Comparison of ENCODE assay signal across 20 cellular contexts in the genomic region with DNA sequence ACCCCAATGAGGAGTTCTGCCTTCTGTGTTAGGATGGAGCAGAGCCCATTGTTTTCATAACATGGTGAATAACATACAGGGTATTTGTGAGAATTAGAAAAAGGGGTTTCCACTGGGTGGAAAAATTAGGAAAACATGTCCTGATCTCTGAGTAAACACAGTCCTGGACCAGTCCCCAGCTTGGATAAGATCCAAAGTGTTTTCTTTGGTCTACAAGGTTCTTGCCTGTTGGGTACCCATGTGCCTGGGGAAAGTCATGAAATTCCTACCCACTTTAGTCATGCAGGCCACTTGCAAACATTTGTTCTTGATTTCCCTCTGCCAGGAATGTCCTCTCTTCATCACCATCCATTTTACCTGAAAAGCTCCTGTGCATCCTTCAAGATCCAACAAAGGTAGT.
"Had no signal": no experiment of that assay in that cellular context is flagged by ENCODE, and none has a peak within 500 bp of the region (broad histone marks: within the 10 kb centered on the region; RNA-seq: fewer than 3 reads in every experiment).

No MANE protein-coding gene starts in this region.

- H3K4me1 ChIP-seq: body of pancreas, left lung, sigmoid colon had no signal

- H3K4me1 Mint-ChIP-seq: activated naive CD8-positive, alpha-beta T cell treated with anti-CD3 and anti-CD28 coated beads, Interleukin-2, amount 10 ng/mL, durations not matched to agents 7 days and 5 days; mesothelial cell of epicardium; naive thymus-derived CD8-positive, alpha-beta T cell; stimulated activated naive B cell treated with anti-CD40 and anti-IgM and Interleukin-4, amounts not matched to agents 10 μg/mL and 1 μg/mL and 100 μg/mL, for 72 hours had no signal

- H3K4me3 Mint-ChIP-seq: activated CD4-positive, alpha-beta memory T cell treated with anti-CD3 and anti-CD28 coated beads for 36 hours; activated naive CD8-positive, alpha-beta T cell treated with anti-CD3 and anti-CD28 coated beads, Interleukin-2, amount 10 ng/mL, durations not matched to agents 7 days and 5 days; mesothelial cell of epicardium; naive thymus-derived CD8-positive, alpha-beta T cell; stimulated activated naive B cell treated with anti-CD40 and anti-IgM and Interleukin-4, amounts not matched to agents 10 μg/mL and 1 μg/mL and 100 μg/mL, for 72 hours; T-helper 1 cell treated with Interleukin-12 subunit alpha and Interleukin-12 subunit beta and Interleukin-4 antibody, amounts not matched to agents 30 μg/mL and 1 μg/mL, for 36 hours had no signal

- H3K4me3 ChIP-seq: body of pancreas, left lung, lung, sigmoid colon had no signal

- H3K27ac ChIP-seq: body of pancreas, left lung, sigmoid colon had no signal

- H3K27ac Mint-ChIP-seq: activated CD4-positive, alpha-beta memory T cell treated with anti-CD3 and anti-CD28 coated beads for 36 hours; activated naive CD8-positive, alpha-beta T cell treated with anti-CD3 and anti-CD28 coated beads, Interleukin-2, amount 10 ng/mL, durations not matched to agents 7 days and 5 days; mesothelial cell of epicardium; naive thymus-derived CD8-positive, alpha-beta T cell; stimulated activated naive B cell treated with anti-CD40 and anti-IgM and Interleukin-4, amounts not matched to agents 10 μg/mL and 1 μg/mL and 100 μg/mL, for 72 hours; T-helper 1 cell treated with Interleukin-12 subunit alpha and Interleukin-12 subunit beta and Interleukin-4 antibody, amounts not matched to agents 30 μg/mL and 1 μg/mL, for 36 hours had no signal

- H3K27me3 ChIP-seq: body of pancreas, left lung, sigmoid colon had no signal

- H3K27me3 Mint-ChIP-seq: activated CD4-positive, alpha-beta memory T cell treated with anti-CD3 and anti-CD28 coated beads for 36 hours; activated naive CD8-positive, alpha-beta T cell treated with anti-CD3 and anti-CD28 coated beads, Interleukin-2, amount 10 ng/mL, durations not matched to agents 7 days and 5 days had no signal

- H3K9me3 ChIP-seq: body of pancreas had no signal

- H3K36me3 Mint-ChIP-seq: activated naive CD8-positive, alpha-beta T cell treated with anti-CD3 and anti-CD28 coated beads, Interleukin-2, amount 10 ng/mL, durations not matched to agents 7 days and 5 days; mesothelial cell of epicardium; stimulated activated naive B cell treated with anti-CD40 and anti-IgM and Interleukin-4, amounts not matched to agents 10 μg/mL and 1 μg/mL and 100 μg/mL, for 72 hours had no signal

- H3K36me3 ChIP-seq: left lung, sigmoid colon had no signal

- ATAC-seq: body of pancreas; left lung; naive thymus-derived CD8-positive, alpha-beta T cell; stimulated activated naive B cell treated with anti-CD40 and anti-IgM and Interleukin-4, amounts not matched to agents 10 μg/mL and 1 μg/mL and 100 μg/mL, for 72 hours had no signal

- DNase-seq: activated CD4-positive, alpha-beta memory T cell treated with anti-CD3 and anti-CD28 coated beads for 36 hours; activated CD4-positive, alpha-beta T cell treated with anti-CD3 and anti-CD28 coated beads for 4 hours; activated CD4-positive, CD25-positive, alpha-beta regulatory T cell; activated naive CD4-positive, alpha-beta T cell treated with Interleukin-2 at 50 U/mL for 16 hours; activated naive CD8-positive, alpha-beta T cell treated with anti-CD3 and anti-CD28 coated beads, Interleukin-2, amount 10 ng/mL, durations not matched to agents 7 days and 5 days; activated T-cell treated with anti-CD3 and anti-CD28 coated beads, Interleukin-2, amount 50 U/mL, for 48 hours; amygdala; body of pancreas; kidney; left lung; naive thymus-derived CD8-positive, alpha-beta T cell; retina; sigmoid colon; stimulated activated CD4-positive, alpha-beta T cell treated with anti-CD3 and anti-CD28 coated beads, Interleukin-2, amount 100 ng/mL, for 48 hours; stimulated activated CD8-positive, alpha-beta memory T cell treated with anti-CD3 and anti-CD28 coated beads, Interleukin-4, amount 100 ng/mL, for 48 hours; stimulated activated naive B cell treated with anti-CD40 and anti-IgM and Interleukin-4, amounts not matched to agents 10 μg/mL and 1 μg/mL and 100 μg/mL, for 72 hours; trophoblast cell had no signal
